In genomic region chr16:154223-155030, GRCh38 we compare ENCODE assay signal across 8 cellular contexts.
DNase-seq lines count a peak whose midpoint lies in the region; ATAC-seq and TF ChIP-seq lines count a peak whose summit lies in the region.

No MANE protein-coding gene starts in this region.

- H3K36me3 ChIP-seq in HAP-1 (replicated peaks) (no peaks in the 10 kb centered on the region), adipocyte (ENCODE audit: control insufficient read depth, insufficient read depth, low read length, severe bottlenecking) (no peaks in the 10 kb centered on the region), iPS-18a (ENCODE audit: control insufficient read depth, low read depth, low read length) (no peaks in the 10 kb centered on the region)

- peaks cover 8% of the 10 kb centered on the region for H3K4me1 Mint-ChIP-seq in stimulated activated effector memory CD8-positive, alpha-beta T cell treated with anti-CD3 and anti-CD28 coated beads, Interleukin-12 subunit alpha, Interleukin-12 subunit beta, amount 100 ng/mL, for 72 hours

- H3K9ac ChIP-seq in adipocyte (ENCODE audit: low read length) = no peak overlapping the region
- no peak overlapping the region for H3K9ac ChIP-seq in iPS-18a (ENCODE audit: low read length)

- DNase-seq in AG09309 (ENCODE audit: low read depth) (no peak), HAP-1 (ENCODE audit: low spot score in 2 of 2) (peak; percentile 38 to 72), adipocyte (ENCODE audit: low read depth) (peak; percentile 47), globus pallidus (ENCODE audit: low spot score) (no peak)
- no peak for DNase-seq in stimulated activated effector memory CD8-positive, alpha-beta T cell treated with anti-CD3 and anti-CD28 coated beads, Interleukin-12 subunit alpha, Interleukin-12 subunit beta, amount 100 ng/mL, for 72 hours (ENCODE audit: low spot score in 2 of 2)

- in situ Hi-C loops in HAP-1 (cut with MboI; ENCODE audit: low sequenced_read_pairs) = no loop called here

- ATAC-seq in stimulated activated effector memory CD8-positive, alpha-beta T cell treated with anti-CD3 and anti-CD28 coated beads, Interleukin-12 subunit alpha, Interleukin-12 subunit beta, amount 100 ng/mL, for 72 hours = peak; percentile 59
- no peak for ATAC-seq in GM21423 (IDR thresholded peaks at IDR 0.05; ENCODE audit: unreplicated experiment)
- ATAC-seq in GM18498 (IDR thresholded peaks at IDR 0.05; ENCODE audit: unreplicated experiment) = no peak

- H3K4me3 Mint-ChIP-seq in stimulated activated effector memory CD8-positive, alpha-beta T cell treated with anti-CD3 and anti-CD28 coated beads, Interleukin-12 subunit alpha, Interleukin-12 subunit beta, amount 100 ng/mL, for 72 hours = peak overlapping the region; percentile 63

- H3K4me1 ChIP-seq in HAP-1 (peaks cover 5% of the 10 kb centered on the region), adipocyte (ENCODE audit: control insufficient read depth, insufficient read depth, low read length) (peaks cover 4% of the 10 kb centered on the region), iPS-18a (ENCODE audit: control insufficient read depth, low read depth, low read length) (peaks cover 3% of the 10 kb centered on the region)

- peaks cover 2% of the 10 kb centered on the region; the same call in 1 of the 2 replicates for H3K27me3 ChIP-seq in HAP-1 (ENCODE audit: low read depth)
- H3K27me3 ChIP-seq in adipocyte (replicated peaks; ENCODE audit: control insufficient read depth, insufficient read depth, low read length) = peaks cover 26% of the 10 kb centered on the region
- peaks cover 68% of the 10 kb centered on the region for H3K27me3 ChIP-seq in iPS-18a (ENCODE audit: control insufficient read depth, insufficient read depth, low read length)

- no peak overlapping the region for H3K27ac ChIP-seq in iPS-18a (ENCODE audit: low read length)

- H3K9me3 ChIP-seq in HAP-1 (no peaks in the 10 kb centered on the region), adipocyte (ENCODE audit: control insufficient read depth, low read length) (no peaks in the 10 kb centered on the region), iPS-18a (ENCODE audit: control insufficient read depth, low read depth, low read length) (no peaks in the 10 kb centered on the region)

- no peak overlapping the region for H3K27ac Mint-ChIP-seq in stimulated activated effector memory CD8-positive, alpha-beta T cell treated with anti-CD3 and anti-CD28 coated beads, Interleukin-12 subunit alpha, Interleukin-12 subunit beta, amount 100 ng/mL, for 72 hours

- H3K9me3 Mint-ChIP-seq in stimulated activated effector memory CD8-positive, alpha-beta T cell treated with anti-CD3 and anti-CD28 coated beads, Interleukin-12 subunit alpha, Interleukin-12 subunit beta, amount 100 ng/mL, for 72 hours = no peaks in the 10 kb centered on the region

- H3K36me3 Mint-ChIP-seq in stimulated activated effector memory CD8-positive, alpha-beta T cell treated with anti-CD3 and anti-CD28 coated beads, Interleukin-12 subunit alpha, Interleukin-12 subunit beta, amount 100 ng/mL, for 72 hours = no peaks in the 10 kb centered on the region

- TF ChIP-seq CTCF in AG09309 (IDR thresholded peaks at IDR 0.05; ENCODE audit: control insufficient read depth, insufficient read depth, low read depth, low read length, missing control alignments) = no peak

- peak overlapping the region; percentile 10 for H3K4me3 ChIP-seq in AG09309 (ENCODE audit: control insufficient read depth, low read depth, low read length)
- peak overlapping the region; percentile 50 for H3K4me3 ChIP-seq in HAP-1
- peak overlapping the region; percentile 47 for H3K4me3 ChIP-seq in adipocyte (ENCODE audit: low read length)
- peak overlapping the region; percentile 61 for H3K4me3 ChIP-seq in iPS-18a (ENCODE audit: low read length)

Comparison
In these comparisons a context has a peak if more than half of its experiments do, and no peak if none do; other contexts are left out.
1. DNase-seq: peak in HAP-1 (2 of 2) and adipocyte (single experiment); none in AG09309 (single experiment), stimulated activated effector memory CD8-positive, alpha-beta T cell treated with anti-CD3 and anti-CD28 coated beads, Interleukin-12 subunit alpha, Interleukin-12 subunit beta, amount 100 ng/mL, for 72 hours (0 of 2) and globus pallidus (single experiment).
2. H3K4me3 ChIP-seq: peak in every context shown above with its lines; median percentile 61 in iPS-18a; 50 in HAP-1; 47 in adipocyte; 10 in AG09309.